ENCODE assay signal across 15 cellular contexts in the genomic region with DNA sequence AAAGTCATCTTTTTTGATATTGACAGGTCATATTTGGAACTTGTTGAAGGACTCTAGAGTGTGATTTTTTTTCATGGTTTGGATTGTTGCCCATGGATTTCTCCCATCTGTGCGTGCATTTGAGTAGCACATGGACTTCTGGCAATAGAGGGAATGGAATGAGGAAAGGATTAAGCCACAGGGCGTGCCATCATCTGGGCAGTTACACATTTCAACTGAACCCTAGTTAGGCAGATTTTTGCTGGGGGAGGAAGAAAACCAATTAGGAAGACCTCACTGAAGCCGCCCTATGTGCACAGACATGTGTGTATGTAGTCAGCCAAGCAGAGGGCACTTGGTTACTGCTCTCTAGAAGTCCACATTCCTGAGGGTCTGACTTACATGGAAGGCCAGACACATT.
DNase-seq lines count a peak whose midpoint lies in the region; TF ChIP-seq lines count a peak whose summit lies in the region.
"Had no signal": no experiment of that assay in that cellular context is flagged by ENCODE, and none has a peak within 500 bp of the region (broad histone marks: within the 10 kb centered on the region; RNA-seq: fewer than 3 reads in every experiment).

No MANE protein-coding gene starts in this region.

- H3K18ac ChIP-seq in mesenchymal stem cell (ENCODE audit: low read depth in 1 of 2, low read length in 2 of 2) = no peak overlapping the region

- H3K27me3 ChIP-seq in mesenchymal stem cell (ENCODE audit: control insufficient read depth in 1 of 2, insufficient read depth in 1 of 2, low read length in 2 of 2) = no peaks in the 10 kb centered on the region
- no peaks in the 10 kb centered on the region for H3K27me3 ChIP-seq in colonic mucosa
- H3K27me3 ChIP-seq: BLaER1, heart left ventricle had no signal

- H2BK15ac ChIP-seq in mesenchymal stem cell (ENCODE audit: low read depth, poor library complexity, severe bottlenecking) = no peak overlapping the region

- H3K14ac ChIP-seq in mesenchymal stem cell (ENCODE audit: low read length in 2 of 2) = no peak overlapping the region

- H3K4me1 ChIP-seq in mesenchymal stem cell (ENCODE audit: control insufficient read depth, insufficient read depth, low read depth, low read length) (peaks cover 5% of the 10 kb centered on the region), colonic mucosa (no peaks in the 10 kb centered on the region)

- peaks cover 2% of the 10 kb centered on the region for H3K79me1 ChIP-seq in mesenchymal stem cell (replicated peaks; ENCODE audit: low read length, poor library complexity, severe bottlenecking)

- no peak overlapping the region for H2BK5ac ChIP-seq in mesenchymal stem cell (ENCODE audit: low read depth, low read length, poor library complexity, severe bottlenecking)

- no peak overlapping the region for H3K4me2 ChIP-seq in mesenchymal stem cell (ENCODE audit: low read length, poor library complexity, severe bottlenecking)
- H3K4me2 ChIP-seq: BLaER1 had no signal

- no peak overlapping the region for H2BK120ac ChIP-seq in mesenchymal stem cell (ENCODE audit: low read depth, low read length)

- no peak overlapping the region for H2AK5ac ChIP-seq in mesenchymal stem cell (ENCODE audit: low read length, severe bottlenecking)

- H3K9ac ChIP-seq in mesenchymal stem cell (ENCODE audit: low read length) = peak overlapping the region; percentile 18
- H3K9ac ChIP-seq in colonic mucosa (ENCODE audit: low read depth in 2 of 2, low read length in 2 of 2) = no peak overlapping the region
- H3K9ac ChIP-seq: BLaER1 had no signal

- H4K8ac ChIP-seq in mesenchymal stem cell (ENCODE audit: low read length) = no peak overlapping the region

- H3K23ac ChIP-seq in mesenchymal stem cell (ENCODE audit: low read length in 2 of 2) = no peak overlapping the region

- intact Hi-C loops in colonic mucosa (cut with DNase I) = no loop called here

- no peak overlapping the region for H2AFZ ChIP-seq in mesenchymal stem cell (ENCODE audit: low read depth, low read length)

- DNase-seq in AG20443 (ENCODE audit: low spot score) (peak; percentile 87), LHCN-M2 (ENCODE audit: low read depth) (peak; percentile 76), dedifferentiated amniotic fluid mesenchymal stem cell (ENCODE audit: extremely low spot score) (peak; percentile 85), mesenchymal stem cell (no peak), NCI-H146 (lab: John Stamatoyannopoulos, UW) (no peak), SKM-1 treated with dmso at 0.1 percent for 144 hours (lab: John Stamatoyannopoulos, UW; ENCODE audit: unreplicated experiment) (no peak), NCI-H1930 (lab: John Stamatoyannopoulos, UW) (no peak), colonic mucosa (no peak)
- DNase-seq: activated CD4-positive, alpha-beta T cell treated with anti-CD3 and anti-CD28 coated beads for 4 hours; activated T-cell treated with anti-CD3 and anti-CD28 coated beads, Interleukin-2, amount 50 U/mL, for 72 hours; heart left ventricle; NCI-H1105 treated with DMSO at 0.1 percent for 48 hours; retina; T-helper 9 cell had no signal

- H3K36me3 ChIP-seq in mesenchymal stem cell (ENCODE audit: control insufficient read depth in 1 of 2, insufficient read depth in 2 of 2, low read depth in 1 of 2, low read length in 2 of 2) = peaks cover 4 to 10% of the 10 kb centered on the region in 2 experiments
- H3K36me3 ChIP-seq in colonic mucosa = no peaks in the 10 kb centered on the region
- H3K36me3 ChIP-seq: BLaER1 had no signal

- H3K9me3 ChIP-seq in mesenchymal stem cell (ENCODE audit: control insufficient read depth, low read length) (no peaks in the 10 kb centered on the region), colonic mucosa (no peaks in the 10 kb centered on the region)
- H3K9me3 ChIP-seq: BLaER1, heart left ventricle had no signal

- H3K4me3 ChIP-seq in mesenchymal stem cell (ENCODE audit: insufficient read depth in 1 of 2, low read depth in 1 of 2, low read length in 2 of 2) = no peak overlapping the region
- H3K4me3 ChIP-seq in colonic mucosa = no peak overlapping the region
- H3K4me3 ChIP-seq: BLaER1, heart left ventricle had no signal

- no peak overlapping the region for H2BK12ac ChIP-seq in mesenchymal stem cell (ENCODE audit: low read length in 2 of 2)

- TF ChIP-seq CTCF in colonic mucosa (IDR thresholded peaks at IDR 0.05) = no peak

- H3K27ac ChIP-seq in mesenchymal stem cell (ENCODE audit: low read length, poor library complexity, severe bottlenecking) (no peak overlapping the region), colonic mucosa (no peak overlapping the region)
- H3K27ac ChIP-seq: BLaER1, heart left ventricle had no signal

- H3K4ac ChIP-seq in mesenchymal stem cell (ENCODE audit: low read depth in 1 of 2, low read length in 2 of 2) = no peak overlapping the region

- H4K91ac ChIP-seq in mesenchymal stem cell (ENCODE audit: low read length) = no peak overlapping the region

- WGBS in mesenchymal stem cell = 84% methylated on average over 3 of the region's 3 CpGs

Comparison
In these comparisons a context has a peak if more than half of its experiments do, and no peak if none do; other contexts are left out.
1. DNase-seq: peak in AG20443 (single experiment), LHCN-M2 (single experiment) and dedifferentiated amniotic fluid mesenchymal stem cell (single experiment); none in mesenchymal stem cell (single experiment), NCI-H146 (single experiment), SKM-1 treated with dmso at 0.1 percent for 144 hours (single experiment), NCI-H1930 (0 of 2) and colonic mucosa (single experiment).